22 cellular contexts compared by ENCODE assay signal in genomic region chr2:228542277-228542676, GRCh38.
"Had no signal": no experiment of that assay in that cellular context is flagged by ENCODE, and none has a peak within 500 bp of the region (broad histone marks: within the 10 kb centered on the region; RNA-seq: fewer than 3 reads in every experiment).

No MANE protein-coding gene starts in this region.

- ATAC-seq: effector memory CD8-positive, alpha-beta T cell; gastroesophageal sphincter; left cardiac atrium; lower lobe of right lung; natural killer cell treated with Interleukin-12 subunit alpha and Interleukin-12 subunit beta and Interleukin-15 and Interleukin-18, amount 100 ng/mL, for 72 hours; right cardiac atrium; stimulated activated memory B cell treated with anti-CD40 and anti-IgM and Interleukin-4, amounts not matched to agents 10 μg/mL and 1 μg/mL and 100 μg/mL, for 72 hours; stimulated activated naive CD8-positive, alpha-beta T cell treated with anti-CD3 and anti-CD28 coated beads, Interleukin-15, amount 100 ng/mL, for 72 hours had no signal

- H3K4me3 ChIP-seq: esophagus muscularis mucosa, gastroesophageal sphincter, left ventricle myocardium inferior, lower lobe of right lung, neural progenitor cell, ovary, testis, tibial nerve had no signal

- H3K4me1 ChIP-seq: esophagus muscularis mucosa, gastroesophageal sphincter, lower lobe of right lung, neural progenitor cell, testis, tibial nerve had no signal

- H3K9me3 ChIP-seq: gastroesophageal sphincter, lower lobe of right lung, ovary, testis had no signal

- H3K27ac ChIP-seq: epithelial cell of prostate, esophagus muscularis mucosa, gastroesophageal sphincter, left ventricle myocardium inferior, lower lobe of right lung, neural progenitor cell, ovary, testis, tibial nerve had no signal

- DNase-seq: effector memory CD8-positive, alpha-beta T cell; glutamatergic neuron; kidney; left cardiac atrium; left ventricle myocardium inferior; lower lobe of right lung; mesenchymal stem cell; midbrain; nucleus accumbens; ovary; right cardiac atrium; stimulated activated CD4-positive, alpha-beta T cell treated with anti-CD3 and anti-CD28 coated beads, Interleukin-4, amount 100 ng/mL, for 24 hours; stimulated activated naive CD8-positive, alpha-beta T cell treated with anti-CD3 and anti-CD28 coated beads, Interleukin-15, amount 100 ng/mL, for 72 hours; testis had no signal

- H3K9ac ChIP-seq: neural progenitor cell had no signal

- H3K36me3 ChIP-seq: esophagus muscularis mucosa, gastroesophageal sphincter, left ventricle myocardium inferior, lower lobe of right lung, neural progenitor cell, ovary, tibial nerve had no signal

- H3K27me3 ChIP-seq: esophagus muscularis mucosa, gastroesophageal sphincter, neural progenitor cell, ovary, testis, tibial nerve had no signal

- H2AFZ ChIP-seq: neural progenitor cell had no signal

- H3K4me2 ChIP-seq: neural progenitor cell had no signal

- FAIRE-seq: colon, kidney had no signal
